Comparison of ENCODE assay signal across 1 cellular context in the genomic region with DNA sequence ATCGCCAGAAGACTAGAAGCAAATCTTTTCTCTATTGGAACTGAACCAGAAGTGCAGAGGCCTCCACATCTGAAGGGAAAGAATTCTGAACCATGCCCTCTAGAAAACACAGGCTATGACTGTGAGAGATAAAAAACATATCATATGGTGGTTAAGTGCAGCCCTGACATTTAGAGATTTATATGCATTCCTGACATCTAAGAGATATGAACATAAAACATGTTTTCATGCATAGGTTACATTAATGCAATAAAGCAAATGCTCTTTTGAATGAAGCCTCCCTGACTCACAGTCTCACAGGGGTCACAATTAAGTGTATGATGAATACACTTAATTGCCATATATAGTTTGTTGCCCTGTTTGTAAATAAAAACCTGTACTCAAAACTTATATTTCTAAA.
TF ChIP-seq lines count a peak whose summit lies in the region.

No MANE protein-coding gene starts in this region.

TF ChIP-seq in SK-N-SH treated with all-trans-retinoic acid at 6 μM for 48 hours, 23 proteins besides CTCF, POLR2A, EP300 and RAD21 (continued from another document):
- TF ChIP-seq ZNF8 (CRISPR knock-in tag; IDR thresholded peaks at IDR 0.05): no peak
